ENCODE assay signal across 20 cellular contexts in genomic region chr11:115564851-115565250, GRCh38.
DNase-seq lines count a peak whose midpoint lies in the region; ATAC-seq and TF ChIP-seq lines count a peak whose summit lies in the region.
"Had no signal": no experiment of that assay in that cellular context is flagged by ENCODE, and none has a peak within 500 bp of the region (broad histone marks: within the 10 kb centered on the region; RNA-seq: fewer than 3 reads in every experiment).

No MANE protein-coding gene starts in this region.

- no peak overlapping the region for H2BK5ac ChIP-seq in neuronal stem cell (ENCODE audit: low read length)

- H3K4ac ChIP-seq in neuronal stem cell (ENCODE audit: low read length), result no peak overlapping the region

- no peaks in the 10 kb centered on the region for H3K36me3 ChIP-seq in neuronal stem cell (replicated peaks in 1 of 2; ENCODE audit: control insufficient read depth in 2 of 2, insufficient read depth in 2 of 2, low read length in 2 of 2)
- H3K36me3 ChIP-seq: BE2C, BLaER1 had no signal

- no peak overlapping the region for H3K4me2 ChIP-seq in neuronal stem cell (ENCODE audit: insufficient read depth, low read length, poor library complexity, severe bottlenecking)
- H3K4me2 ChIP-seq: BLaER1 had no signal

- no peak overlapping the region for H2AFZ ChIP-seq in neuronal stem cell (ENCODE audit: low read length)

- no peak overlapping the region for H3K27ac ChIP-seq in neuronal stem cell (replicated peaks; ENCODE audit: low read length)
- H3K27ac ChIP-seq: BLaER1 had no signal

- peaks cover 0 to 7% of the 10 kb centered on the region in 2 donors for H3K4me1 ChIP-seq in neuronal stem cell (ENCODE audit: control insufficient read depth in 2 of 2, insufficient read depth in 1 of 2, low read depth in 1 of 2, low read length in 2 of 2)
- H3K4me1 ChIP-seq: BLaER1, Caco-2 had no signal

- H4K91ac ChIP-seq in neuronal stem cell (ENCODE audit: low read depth, low read length, poor library complexity), result no peak overlapping the region

- ATAC-seq in left lobe of liver, result peak; percentile 40
- ATAC-seq: GM12878 had no signal

- H3K9me3 ChIP-seq in neuronal stem cell (replicated peaks in 1 of 2; ENCODE audit: control insufficient read depth in 2 of 2, insufficient read depth in 1 of 2, low read depth in 1 of 2, low read length in 2 of 2), result no peaks in the 10 kb centered on the region
- H3K9me3 ChIP-seq: BE2C, BLaER1, Caco-2 had no signal

- H3K14ac ChIP-seq in neuronal stem cell (ENCODE audit: low read length), result no peak overlapping the region

- no CpG with 5 or more reads among the region's 8 CpGs for WGBS in neuronal stem cell (ENCODE audit: extremely low coverage in 2 of 2, insufficient read length in 2 of 2, insufficient replicate concordance in 1 of 2), 2 donors

- peak overlapping the region; percentile 34 for H2AK5ac ChIP-seq in neuronal stem cell (ENCODE audit: low read depth, low read length)

- no peaks in the 10 kb centered on the region for H3K79me1 ChIP-seq in neuronal stem cell (ENCODE audit: low read depth, low read length)

- no peak overlapping the region for H3K4me3 ChIP-seq in neuronal stem cell (ENCODE audit: low read length in 2 of 2)
- H3K4me3 ChIP-seq: BLaER1, GM12878 had no signal

- no peak for TF ChIP-seq POLR2A in erythroblast (IDR thresholded peaks at IDR 0.05; ENCODE audit: low read length)

- no peak overlapping the region for H3K23ac ChIP-seq in neuronal stem cell (ENCODE audit: low read depth, low read length, poor library complexity)

- H3K9ac ChIP-seq in neuronal stem cell (ENCODE audit: low read depth, low read length, poor library complexity), result no peak overlapping the region
- H3K9ac ChIP-seq: BLaER1 had no signal

- no peak overlapping the region for H2BK120ac ChIP-seq in neuronal stem cell (ENCODE audit: low read depth, low read length)

- H3K27me3 ChIP-seq in neuronal stem cell (ENCODE audit: control insufficient read depth in 3 of 3, insufficient read depth in 3 of 3, low read depth in 1 of 3, low read length in 3 of 3), result no peaks in the 10 kb centered on the region
- H3K27me3 ChIP-seq: BE2C, BLaER1 had no signal

- H3K18ac ChIP-seq in neuronal stem cell (ENCODE audit: low read length), result peak overlapping the region; percentile 18

- DNase-seq in cerebellar cortex (ENCODE audit: low spot score) (peak; percentile 50), left lobe of liver (ENCODE audit: low spot score) (no peak), neuronal stem cell (ENCODE audit: low spot score) (no peak), mesenteric fat pad (ENCODE audit: low spot score) (no peak), erythroblast (lab: John Stamatoyannopoulos, UW) (no peak), COLO829 (ENCODE audit: low spot score) (no peak), RPMI8226 (no peak)
- DNase-seq: 8988T; ACHN; BE2C; C1 segment of cervical spinal cord; Caco-2; Calu3; CD4-positive, alpha-beta memory T cell; CD4-positive, CD25-positive, alpha-beta regulatory T cell; CD8-positive, alpha-beta memory T cell; DMS79 treated with DMSO at 0.1 percent for 48 hours; GDM1 had no signal

- no peak overlapping the region for H2BK12ac ChIP-seq in neuronal stem cell (ENCODE audit: low read length)

- H4K8ac ChIP-seq in neuronal stem cell (ENCODE audit: low read depth, low read length), result no peak overlapping the region

- no peak overlapping the region for H2BK15ac ChIP-seq in neuronal stem cell (ENCODE audit: low read length)
